Comparison of ENCODE assay signal across 11 cellular contexts in the genomic region with DNA sequence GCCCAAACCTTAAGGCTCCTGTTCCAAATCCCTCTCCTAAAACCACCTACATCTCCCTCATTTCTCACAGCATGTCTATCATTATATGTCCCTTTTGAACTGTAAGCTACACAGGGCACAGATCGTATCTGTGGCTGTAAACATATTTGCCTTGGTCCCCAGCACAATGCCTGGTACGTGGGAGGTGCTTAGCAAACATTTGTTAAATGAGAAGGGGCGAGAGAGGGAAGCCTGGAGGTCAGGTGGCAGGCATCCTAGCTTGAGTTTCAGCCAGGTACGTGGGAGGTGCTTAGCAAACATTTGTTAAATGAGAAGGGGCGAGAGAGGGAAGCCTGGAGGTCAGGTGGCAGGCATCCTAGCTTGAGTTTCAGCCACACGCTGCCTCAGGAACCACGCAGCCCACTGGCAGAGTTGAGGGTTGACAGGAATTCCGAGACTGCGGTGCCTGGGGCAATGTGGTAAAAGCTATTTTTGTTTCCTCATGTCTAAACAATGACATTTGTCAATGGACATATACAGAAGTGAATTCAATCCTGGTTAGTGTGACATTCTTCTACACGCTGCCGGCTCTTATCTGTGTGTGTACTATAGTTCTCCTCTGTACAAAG.
A peak's percentile ranks its signal among the peaks of the same experiment; 100 is the strongest.
DNase-seq lines count a peak whose midpoint lies in the region; ATAC-seq and TF ChIP-seq lines count a peak whose summit lies in the region.
"Had no signal": no experiment of that assay in that cellular context is flagged by ENCODE, and none has a peak within 500 bp of the region (broad histone marks: within the 10 kb centered on the region; RNA-seq: fewer than 3 reads in every experiment).

No MANE protein-coding gene starts in this region.

- no peaks in the 10 kb centered on the region for H3K27me3 ChIP-seq in cardiac muscle cell
- H3K27me3 ChIP-seq: tibial artery had no signal

- ATAC-seq in T-helper 17 cell: no peak
- ATAC-seq in GM18511 (IDR thresholded peaks at IDR 0.05; ENCODE audit: unreplicated experiment): no peak
- ATAC-seq in HG02970 (IDR thresholded peaks at IDR 0.05; ENCODE audit: low FRiP score, unreplicated experiment): no peak

- peaks cover 19% of the 10 kb centered on the region for H3K27me3 Mint-ChIP-seq in T-helper 17 cell

- H3K36me3 ChIP-seq in cardiac muscle cell: no peaks in the 10 kb centered on the region
- H3K36me3 ChIP-seq: tibial artery had no signal

- TF ChIP-seq CTCF in cardiac muscle cell (IDR thresholded peaks at IDR 0.05; ENCODE audit: low read depth, low read length): no peak
- no peak for TF ChIP-seq CTCF in GM10266 (IDR thresholded peaks at IDR 0.05; ENCODE audit: control insufficient read depth, insufficient read depth, low read depth, missing control alignments)

- no peaks in the 10 kb centered on the region for H3K36me3 Mint-ChIP-seq in T-helper 17 cell (ENCODE audit: low read depth)

- H3K27ac Mint-ChIP-seq in T-helper 17 cell: no peak overlapping the region

- H3K9me3 ChIP-seq in cardiac muscle cell (ENCODE audit: low read depth) (no peaks in the 10 kb centered on the region), T-helper 17 cell (ENCODE audit: control insufficient read depth, low read length, poor library complexity, severe bottlenecking) (no peaks in the 10 kb centered on the region)
- H3K9me3 ChIP-seq: tibial artery had no signal

- peaks cover 19% of the 10 kb centered on the region for H3K4me1 ChIP-seq in cardiac muscle cell (ENCODE audit: low read depth)

- H3K4me3 ChIP-seq in cardiac muscle cell: no peak overlapping the region
- H3K4me3 ChIP-seq: tibial artery had no signal

- H3K4me3 Mint-ChIP-seq in T-helper 17 cell: no peak overlapping the region

- CTCF ChIA-PET in HEK293T (lab: Yijun Ruan, JAX): interaction anchor here (0.6 to 1.3 kb wide), 3 partner anchors 12 to 335 kb away, joined by 4 to 5 read pairs (median 4); no protein-coding TSS in a partner anchor

- H3K27ac ChIP-seq in cardiac muscle cell: peak overlapping the region; percentile 94
- H3K27ac ChIP-seq: tibial artery had no signal

- POLR2A ChIA-PET in HEK293T (lab: Yijun Ruan, JAX): interaction anchor here (1.2 kb wide), 1 partner anchor 15 kb away, joined by 6 read pairs; no protein-coding TSS in a partner anchor

- in situ Hi-C loops in SK-MEL-5 (cut with HindIII; ENCODE audit: low pct_unique_long_range_greater_than_20kb, low sequenced_read_pairs): no loop called here

- DNase-seq in HEK293T (ENCODE audit: extremely low spot score) (peak; percentile 35), SK-MEL-5 (ENCODE audit: low read depth, low spot score) (peak; percentile 95), cardiac muscle cell (ENCODE audit: low read depth in 1 of 2, low spot score in 1 of 2) (peak in 1 of 2 donors; percentile 80), retina (peak; percentile 28), T-helper 17 cell (no peak), GM10266 (ENCODE audit: extremely low spot score) (no peak)
- DNase-seq: activated CD4-positive, alpha-beta T cell treated with anti-CD3 and anti-CD28 coated beads, Interleukin-2, amount 50 U/mL, for 48 hours; stimulated activated CD4-positive, alpha-beta T cell treated with anti-CD3 and anti-CD28 coated beads, Interleukin-1b, Interleukin-23, amount 100 ng/mL, for 48 hours; tibial artery had no signal

- H3K4me1 Mint-ChIP-seq in T-helper 17 cell: no peaks in the 10 kb centered on the region

TF ChIP-seq in HEK293T, 16 proteins besides CTCF, POLR2A, EP300 and RAD21:
- no peak for TF ChIP-seq BHLHE40 (IDR thresholded peaks at IDR 0.05; ENCODE audit: borderline replicate concordance)
- TF ChIP-seq, protein P1, sequence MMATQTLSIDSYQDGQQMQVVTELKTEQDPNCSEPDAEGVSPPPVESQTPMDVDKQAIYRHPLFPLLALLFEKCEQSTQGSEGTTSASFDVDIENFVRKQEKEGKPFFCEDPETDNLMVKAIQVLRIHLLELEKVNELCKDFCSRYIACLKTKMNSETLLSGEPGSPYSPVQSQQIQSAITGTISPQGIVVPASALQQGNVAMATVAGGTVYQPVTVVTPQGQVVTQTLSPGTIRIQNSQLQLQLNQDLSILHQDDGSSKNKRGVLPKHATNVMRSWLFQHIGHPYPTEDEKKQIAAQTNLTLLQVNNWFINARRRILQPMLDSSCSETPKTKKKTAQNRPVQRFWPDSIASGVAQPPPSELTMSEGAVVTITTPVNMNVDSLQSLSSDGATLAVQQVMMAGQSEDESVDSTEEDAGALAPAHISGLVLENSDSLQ (IDR thresholded peaks at IDR 0.05): 0 out of 2 replicates have a peak, but pooled peaks have one; percentile 34

Comparison
In these comparisons a context has a peak if more than half of its experiments do, and no peak if none do; other contexts are left out.
1. DNase-seq: peak in HEK293T (single experiment), SK-MEL-5 (single experiment) and retina (single experiment); none in T-helper 17 cell (0 of 3) and GM10266 (single experiment).